25 cellular contexts compared by ENCODE assay signal in genomic region chr11:77171885-77172665, GRCh38. TPM values are rescaled to one million over a fixed set of nuclear protein-coding genes. Genes with fewer than 3 reads are reported as not detected.
DNase-seq lines count a peak whose midpoint lies in the region; ATAC-seq and TF ChIP-seq lines count a peak whose summit lies in the region.
"Had no signal": no experiment of that assay in that cellular context is flagged by ENCODE, and none has a peak within 500 bp of the region (broad histone marks: within the 10 kb centered on the region; RNA-seq: fewer than 3 reads in every experiment).

No MANE protein-coding gene starts in this region.

- H3K4me3 Mint-ChIP-seq in neural crest cell: no peak overlapping the region
- no peak overlapping the region for H3K4me3 Mint-ChIP-seq in stimulated activated naive CD8-positive, alpha-beta T cell treated with anti-CD3 and anti-CD28 coated beads, Interleukin-15, amount 100 ng/mL, for 72 hours
- H3K4me3 Mint-ChIP-seq in stimulated activated memory B cell treated with anti-CD40 and anti-IgM and Interleukin-4, amounts not matched to agents 10 μg/mL and 1 μg/mL and 100 μg/mL, for 72 hours: no peak overlapping the region
- H3K4me3 Mint-ChIP-seq in activated T-cell treated with anti-CD3 and anti-CD28 coated beads, Interleukin-2, amount 50 U/mL, for 72 hours: no peak overlapping the region
- H3K4me3 Mint-ChIP-seq: CD8-positive, alpha-beta T cell; central memory CD8-positive, alpha-beta T cell; stimulated activated naive B cell treated with anti-CD40 and anti-IgM and Interleukin-4, amounts not matched to agents 10 μg/mL and 1 μg/mL and 100 μg/mL, for 72 hours; T-helper 1 cell treated with Interleukin-12 subunit alpha and Interleukin-12 subunit beta and Interleukin-4 antibody, amounts not matched to agents 30 μg/mL and 1 μg/mL, for 36 hours had no signal

- no peaks in the 10 kb centered on the region for H3K27me3 Mint-ChIP-seq in neural crest cell (ENCODE audit: low read depth)
- no peaks in the 10 kb centered on the region for H3K27me3 Mint-ChIP-seq in stimulated activated naive CD8-positive, alpha-beta T cell treated with anti-CD3 and anti-CD28 coated beads, Interleukin-15, amount 100 ng/mL, for 72 hours
- no peaks in the 10 kb centered on the region for H3K27me3 Mint-ChIP-seq in stimulated activated memory B cell treated with anti-CD40 and anti-IgM and Interleukin-4, amounts not matched to agents 10 μg/mL and 1 μg/mL and 100 μg/mL, for 72 hours
- H3K27me3 Mint-ChIP-seq in activated T-cell treated with anti-CD3 and anti-CD28 coated beads, Interleukin-2, amount 50 U/mL, for 72 hours (ENCODE audit: low read depth): no peaks in the 10 kb centered on the region
- H3K27me3 Mint-ChIP-seq: central memory CD8-positive, alpha-beta T cell had no signal

- H3K36me3 ChIP-seq in iPS-15b (ENCODE audit: control insufficient read depth, insufficient read depth, low read length): no peaks in the 10 kb centered on the region
- H3K36me3 ChIP-seq: neutrophil, right atrium auricular region, thyroid gland had no signal

- no peak overlapping the region for H3K27ac Mint-ChIP-seq in neural crest cell (ENCODE audit: unreplicated experiment)
- H3K27ac Mint-ChIP-seq in stimulated activated naive CD8-positive, alpha-beta T cell treated with anti-CD3 and anti-CD28 coated beads, Interleukin-15, amount 100 ng/mL, for 72 hours: no peak overlapping the region
- H3K27ac Mint-ChIP-seq in stimulated activated memory B cell treated with anti-CD40 and anti-IgM and Interleukin-4, amounts not matched to agents 10 μg/mL and 1 μg/mL and 100 μg/mL, for 72 hours: no peak overlapping the region
- no peak overlapping the region for H3K27ac Mint-ChIP-seq in activated T-cell treated with anti-CD3 and anti-CD28 coated beads, Interleukin-2, amount 50 U/mL, for 72 hours
- H3K27ac Mint-ChIP-seq: CD8-positive, alpha-beta T cell; stimulated activated naive B cell treated with anti-CD40 and anti-IgM and Interleukin-4, amounts not matched to agents 10 μg/mL and 1 μg/mL and 100 μg/mL, for 72 hours; T-helper 1 cell treated with Interleukin-12 subunit alpha and Interleukin-12 subunit beta and Interleukin-4 antibody, amounts not matched to agents 30 μg/mL and 1 μg/mL, for 36 hours had no signal

- no peaks in the 10 kb centered on the region for H3K9me3 Mint-ChIP-seq in neural crest cell
- no peaks in the 10 kb centered on the region for H3K9me3 Mint-ChIP-seq in stimulated activated naive CD8-positive, alpha-beta T cell treated with anti-CD3 and anti-CD28 coated beads, Interleukin-15, amount 100 ng/mL, for 72 hours
- no peaks in the 10 kb centered on the region for H3K9me3 Mint-ChIP-seq in stimulated activated memory B cell treated with anti-CD40 and anti-IgM and Interleukin-4, amounts not matched to agents 10 μg/mL and 1 μg/mL and 100 μg/mL, for 72 hours
- no peaks in the 10 kb centered on the region for H3K9me3 Mint-ChIP-seq in activated T-cell treated with anti-CD3 and anti-CD28 coated beads, Interleukin-2, amount 50 U/mL, for 72 hours
- H3K9me3 Mint-ChIP-seq: CD8-positive, alpha-beta T cell; central memory CD8-positive, alpha-beta T cell; stimulated activated naive B cell treated with anti-CD40 and anti-IgM and Interleukin-4, amounts not matched to agents 10 μg/mL and 1 μg/mL and 100 μg/mL, for 72 hours; T-helper 1 cell treated with Interleukin-12 subunit alpha and Interleukin-12 subunit beta and Interleukin-4 antibody, amounts not matched to agents 30 μg/mL and 1 μg/mL, for 36 hours had no signal

- H3K9me3 ChIP-seq in iPS-15b (ENCODE audit: control insufficient read depth, insufficient read depth, low read length): no peaks in the 10 kb centered on the region
- H3K9me3 ChIP-seq: neutrophil, right atrium auricular region, thyroid gland had no signal

- peak overlapping the region; percentile 1 for H3K4me3 ChIP-seq in iPS-15b (ENCODE audit: low read depth, low read length)
- H3K4me3 ChIP-seq: right atrium auricular region, thyroid gland had no signal

- no peak for ATAC-seq in HG03139 (IDR thresholded peaks at IDR 0.05; ENCODE audit: unreplicated experiment)
- ATAC-seq in stimulated activated naive CD8-positive, alpha-beta T cell treated with anti-CD3 and anti-CD28 coated beads, Interleukin-15, amount 100 ng/mL, for 72 hours: no peak
- ATAC-seq in stimulated activated memory B cell treated with anti-CD40 and anti-IgM and Interleukin-4, amounts not matched to agents 10 μg/mL and 1 μg/mL and 100 μg/mL, for 72 hours: no peak
- ATAC-seq in activated T-cell treated with anti-CD3 and anti-CD28 coated beads, Interleukin-2, amount 50 U/mL, for 72 hours (replicated peaks in 1 of 2): no peak
- ATAC-seq: CD8-positive, alpha-beta T cell; PC-3; stimulated activated naive B cell treated with anti-CD40 and anti-IgM and Interleukin-4, amounts not matched to agents 10 μg/mL and 1 μg/mL and 100 μg/mL, for 72 hours had no signal

- TF ChIP-seq CTCF in neural crest cell (conservative IDR thresholded peaks at IDR 0.05): no peak

- DNase-seq in ELF-1 (ENCODE audit: low read depth, low spot score): peak; percentile 91
- peak; percentile 58 for DNase-seq in NCI-H82 treated with DMSO at 0.1 percent for 48 hours (lab: John Stamatoyannopoulos, UW; ENCODE audit: unreplicated experiment)
- peak; percentile 38 for DNase-seq in neural crest cell (ENCODE audit: low read depth, low spot score)
- no peak for DNase-seq in stimulated activated naive CD8-positive, alpha-beta T cell treated with anti-CD3 and anti-CD28 coated beads, Interleukin-15, amount 100 ng/mL, for 72 hours
- no peak for DNase-seq in activated T-cell treated with anti-CD3 and anti-CD28 coated beads, Interleukin-2, amount 50 U/mL, for 72 hours
- DNase-seq: activated CD4-positive, alpha-beta T cell treated with anti-CD3 and anti-CD28 coated beads, Interleukin-2, amount 50 U/mL, for 48 hours; activated naive CD4-positive, alpha-beta T cell treated with Interleukin-2 at 50 U/mL for 16 hours; anterior cingulate cortex; CD8-positive, alpha-beta T cell; effector memory CD4-positive, alpha-beta T cell; head of caudate nucleus; Kasumi-1; kidney glomerular epithelial cell; NCI-H2081 treated with DMSO at 0.1 percent for 48 hours; NCI-H69; PC-3; stimulated activated naive B cell treated with anti-CD40 and anti-IgM and Interleukin-4, amounts not matched to agents 10 μg/mL and 1 μg/mL and 100 μg/mL, for 72 hours had no signal

- no peak overlapping the region for H3K9ac ChIP-seq in iPS-15b (ENCODE audit: low read depth, low read length)

- no peaks in the 10 kb centered on the region for H3K27me3 ChIP-seq in iPS-15b (ENCODE audit: control insufficient read depth, insufficient read depth, low read length)
- H3K27me3 ChIP-seq: neutrophil, right atrium auricular region, thyroid gland had no signal

- peaks cover 45% of the 10 kb centered on the region for H3K4me1 Mint-ChIP-seq in neural crest cell
- H3K4me1 Mint-ChIP-seq in stimulated activated naive CD8-positive, alpha-beta T cell treated with anti-CD3 and anti-CD28 coated beads, Interleukin-15, amount 100 ng/mL, for 72 hours: peaks cover 12% of the 10 kb centered on the region
- peaks cover 15% of the 10 kb centered on the region for H3K4me1 Mint-ChIP-seq in stimulated activated memory B cell treated with anti-CD40 and anti-IgM and Interleukin-4, amounts not matched to agents 10 μg/mL and 1 μg/mL and 100 μg/mL, for 72 hours
- peaks cover 9% of the 10 kb centered on the region for H3K4me1 Mint-ChIP-seq in activated T-cell treated with anti-CD3 and anti-CD28 coated beads, Interleukin-2, amount 50 U/mL, for 72 hours (ENCODE audit: low read depth)
- H3K4me1 Mint-ChIP-seq: central memory CD8-positive, alpha-beta T cell had no signal

- H3K36me3 Mint-ChIP-seq in neural crest cell (ENCODE audit: low read depth): no peaks in the 10 kb centered on the region
- no peaks in the 10 kb centered on the region for H3K36me3 Mint-ChIP-seq in stimulated activated memory B cell treated with anti-CD40 and anti-IgM and Interleukin-4, amounts not matched to agents 10 μg/mL and 1 μg/mL and 100 μg/mL, for 72 hours
- no peaks in the 10 kb centered on the region for H3K36me3 Mint-ChIP-seq in activated T-cell treated with anti-CD3 and anti-CD28 coated beads, Interleukin-2, amount 50 U/mL, for 72 hours (ENCODE audit: insufficient read depth in 2 of 2)
- H3K36me3 Mint-ChIP-seq: CD8-positive, alpha-beta T cell; stimulated activated naive B cell treated with anti-CD40 and anti-IgM and Interleukin-4, amounts not matched to agents 10 μg/mL and 1 μg/mL and 100 μg/mL, for 72 hours had no signal

- H3K4me1 ChIP-seq in iPS-15b (ENCODE audit: control insufficient read depth, insufficient read depth, low read length): peaks cover 11% of the 10 kb centered on the region
- H3K4me1 ChIP-seq: right atrium auricular region, thyroid gland had no signal

RNA-seq across cellular contexts. Expression of gene MYO7A, which starts 44.0 kb away (rescaled TPM):
- total RNA-seq in neural crest cell: 2.1 and 2.5 TPM in 2 replicates
- under 1 TPM; 0.29 to 0.42 TPM for total RNA-seq in activated T-cell treated with anti-CD3 and anti-CD28 coated beads, Interleukin-2, amount 50 U/mL, for 72 hours

Comparison
In these comparisons a context has a peak if more than half of its experiments do, and no peak if none do; other contexts are left out.
1. DNase-seq: peak in ELF-1 (single experiment), NCI-H82 treated with DMSO at 0.1 percent for 48 hours (single experiment) and neural crest cell (single experiment); none in stimulated activated naive CD8-positive, alpha-beta T cell treated with anti-CD3 and anti-CD28 coated beads, Interleukin-15, amount 100 ng/mL, for 72 hours (0 of 2) and activated T-cell treated with anti-CD3 and anti-CD28 coated beads, Interleukin-2, amount 50 U/mL, for 72 hours (0 of 2).